15 cellular contexts compared by ENCODE assay signal in the genomic region with DNA sequence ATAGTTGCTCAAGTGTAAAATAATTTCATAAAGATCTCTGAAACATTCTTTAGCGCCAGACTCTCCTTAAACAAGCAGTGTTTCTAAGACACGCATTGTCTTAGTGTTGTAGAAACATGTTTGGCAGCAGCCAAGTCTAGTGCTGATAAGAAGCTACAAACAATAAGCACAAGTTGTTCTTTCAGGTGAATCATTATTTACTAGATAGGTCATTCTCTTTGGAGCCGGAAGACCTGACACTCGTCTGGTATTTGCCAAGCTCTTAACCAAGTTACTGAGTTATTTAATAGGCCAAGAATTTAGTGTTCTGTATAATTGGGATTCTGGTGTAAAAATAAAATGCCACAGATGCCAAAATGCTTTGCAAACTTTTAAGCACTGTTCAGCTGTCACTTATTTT.
DNase-seq lines count a peak whose midpoint lies in the region; ATAC-seq and TF ChIP-seq lines count a peak whose summit lies in the region.
"Had no signal": no experiment of that assay in that cellular context is flagged by ENCODE, and none has a peak within 500 bp of the region (broad histone marks: within the 10 kb centered on the region; RNA-seq: fewer than 3 reads in every experiment).

No MANE protein-coding gene starts in this region.

- 57% methylated on average over 4 of the region's 4 CpGs for WGBS in smooth muscle cell (ENCODE audit: low lambda C conversion rate)

- H3K4me3 ChIP-seq in RWPE2 (ENCODE audit: severe bottlenecking) (no peak overlapping the region), kidney epithelial cell (ENCODE audit: low read depth, low read length) (no peak overlapping the region), smooth muscle cell (no peak overlapping the region)
- H3K4me3 ChIP-seq: esophagus squamous epithelium, sigmoid colon had no signal

- ATAC-seq in RWPE2 (ENCODE audit: low read depth) (peak; percentile 95), HG02763 (IDR thresholded peaks at IDR 0.05; ENCODE audit: unreplicated experiment) (no peak)

- H4K20me1 ChIP-seq in smooth muscle cell (ENCODE audit: low read depth): no peaks in the 10 kb centered on the region

- TF ChIP-seq CTCF in RWPE2 (IDR thresholded peaks at IDR 0.05; ENCODE audit: poor library complexity, severe bottlenecking) (no peak), kidney epithelial cell (IDR thresholded peaks at IDR 0.05; ENCODE audit: insufficient read depth, low read length, poor library complexity, severe bottlenecking) (no peak), smooth muscle cell (IDR thresholded peaks at IDR 0.05; ENCODE audit: borderline replicate concordance, insufficient read depth, poor library complexity, severe bottlenecking) (no peak)

- H3K27ac ChIP-seq in RWPE2 (ENCODE audit: poor library complexity, severe bottlenecking): peak overlapping the region; percentile 94
- peak overlapping the region; percentile 52 for H3K27ac ChIP-seq in smooth muscle cell (ENCODE audit: low read depth)
- H3K27ac ChIP-seq: esophagus squamous epithelium, sigmoid colon had no signal

- no peaks in the 10 kb centered on the region for H3K9me3 ChIP-seq in RWPE2 (ENCODE audit: severe bottlenecking)
- H3K9me3 ChIP-seq in smooth muscle cell (replicated peaks; ENCODE audit: low read depth): no peaks in the 10 kb centered on the region
- H3K9me3 ChIP-seq: esophagus squamous epithelium, sigmoid colon had no signal

- H3K4me2 ChIP-seq in smooth muscle cell: no peak overlapping the region

- no peak overlapping the region for H2AFZ ChIP-seq in smooth muscle cell (ENCODE audit: low read depth)

- H3K9ac ChIP-seq in smooth muscle cell (ENCODE audit: low read depth): no peak overlapping the region

- H3K36me3 ChIP-seq in RWPE2 (ENCODE audit: low read depth): no peaks in the 10 kb centered on the region
- H3K36me3 ChIP-seq in kidney epithelial cell (ENCODE audit: control insufficient read depth, insufficient read depth, low read length): no peaks in the 10 kb centered on the region
- H3K36me3 ChIP-seq in smooth muscle cell (ENCODE audit: low read depth): no peaks in the 10 kb centered on the region
- H3K36me3 ChIP-seq: esophagus squamous epithelium, sigmoid colon had no signal

- H3K27me3 ChIP-seq in RWPE2 (ENCODE audit: insufficient read depth, poor library complexity, severe bottlenecking) (no peaks in the 10 kb centered on the region), kidney epithelial cell (ENCODE audit: control insufficient read depth, insufficient read depth, low read length) (no peaks in the 10 kb centered on the region), smooth muscle cell (ENCODE audit: low read depth) (no peaks in the 10 kb centered on the region)
- H3K27me3 ChIP-seq: esophagus squamous epithelium, sigmoid colon had no signal

- H3K4me1 ChIP-seq in RWPE2 (ENCODE audit: insufficient read depth, poor library complexity, severe bottlenecking) (peaks cover 38% of the 10 kb centered on the region), smooth muscle cell (ENCODE audit: low read depth) (peaks cover 32% of the 10 kb centered on the region)
- H3K4me1 ChIP-seq: esophagus squamous epithelium, sigmoid colon had no signal

- H3F3A ChIP-seq in smooth muscle cell (ENCODE audit: low read depth): no peaks in the 10 kb centered on the region

- H3K79me2 ChIP-seq in smooth muscle cell (ENCODE audit: low read depth): no peaks in the 10 kb centered on the region

- DNase-seq in SIG-M5 treated with dmso at 0.1 percent for 504 hours (lab: John Stamatoyannopoulos, UW; ENCODE audit: unreplicated experiment) (peak; percentile 45), SIG-M5 (lab: John Stamatoyannopoulos, UW) (no peak), RWPE2 (ENCODE audit: low spot score) (no peak), kidney epithelial cell (ENCODE audit: low read depth) (peak; percentile 44), smooth muscle cell (lab: John Stamatoyannopoulos, UW; ENCODE audit: unreplicated experiment) (no peak), T-helper 9 cell (no peak), KG1 (lab: John Stamatoyannopoulos, UW) (no peak)
- DNase-seq: activated CD4-positive, alpha-beta T cell treated with anti-CD3 and anti-CD28 coated beads, Interleukin-2, amount 50 U/mL, for 48 hours; EL; esophagus squamous epithelium; IMR-90; left cardiac atrium; NCI-H524; sigmoid colon had no signal

Comparison
In these comparisons a context has a peak if more than half of its experiments do, and no peak if none do; other contexts are left out.
1. DNase-seq: peak in SIG-M5 treated with dmso at 0.1 percent for 504 hours (single experiment) and kidney epithelial cell (single experiment); none in SIG-M5 (single experiment), RWPE2 (single experiment), smooth muscle cell (single experiment), T-helper 9 cell (single experiment) and KG1 (single experiment).